8 cellular contexts compared by ENCODE assay signal in genomic region chr12:81759215-81759991, GRCh38. TPM values are rescaled to one million over a fixed set of nuclear protein-coding genes. Genes with fewer than 3 reads are reported as not detected.
DNase-seq lines count a peak whose midpoint lies in the region; ATAC-seq and TF ChIP-seq lines count a peak whose summit lies in the region.

Gene PPFIA2 (minus strand): TSS chr12:81759350.

- H3K4me1 ChIP-seq in A673 (ENCODE audit: insufficient read depth, low read length, poor library complexity, severe bottlenecking) (no peaks in the 10 kb centered on the region), mesendoderm (ENCODE audit: control insufficient read depth, low read depth, low read length) (no peaks in the 10 kb centered on the region), testis (no peaks in the 10 kb centered on the region)

- H3K27ac ChIP-seq in A673 (ENCODE audit: low read depth, low read length, poor library complexity, severe bottlenecking): no peak within 1 kb of the TSS
- no peak within 1 kb of the TSS for H3K27ac ChIP-seq in mesendoderm (ENCODE audit: low read depth, low read length)
- H3K27ac ChIP-seq in testis: peak within 1 kb of the TSS in 1 of 2 donors; percentile 69

- BruUV-seq in A673 (replicated peaks; lab: Mats Ljungman, UMichigan): no TSS peak

- POLR2A ChIA-PET in A673 (lab: Charles Lee; ENCODE audit: low non-redundant PET) (no interaction called here), HEK293T (lab: Yijun Ruan, JAX) (no interaction called here)

- ATAC-seq in T-helper 17 cell (peak; percentile 65), GM19452 (IDR thresholded peaks at IDR 0.05; ENCODE audit: unreplicated experiment) (no peak)

- WGBS in mesendoderm (ENCODE audit: extremely low coverage, insufficient coverage, low lambda C conversion rate): no CpG with 5 or more reads among the region's 31 CpGs
- WGBS in testis, 2 donors: 2% methylated on average over 16 to 31 of the region's 31 CpGs

- peaks cover 27% of the 10 kb centered on the region for H3K27me3 Mint-ChIP-seq in T-helper 17 cell
- peaks cover 7% of the 10 kb centered on the region for H3K27me3 Mint-ChIP-seq in endothelial cell (ENCODE audit: unreplicated experiment)

- H3K27ac Mint-ChIP-seq in T-helper 17 cell (no peak within 1 kb of the TSS), endothelial cell (ENCODE audit: unreplicated experiment) (no peak within 1 kb of the TSS)

- H3K4me2 ChIP-seq in mesendoderm (ENCODE audit: low read length): peak within 1 kb of the TSS; percentile 62

- peak within 1 kb of the TSS; percentile 84 for H3K4me3 Mint-ChIP-seq in T-helper 17 cell
- H3K4me3 Mint-ChIP-seq in endothelial cell (ENCODE audit: unreplicated experiment): peak within 1 kb of the TSS; percentile 87

- no peak within 1 kb of the TSS for H4K5ac ChIP-seq in mesendoderm (ENCODE audit: low read length)

- no peak within 1 kb of the TSS for H2AK5ac ChIP-seq in mesendoderm (ENCODE audit: low read length)

- H3K23ac ChIP-seq in mesendoderm (ENCODE audit: low read length): no peak within 1 kb of the TSS

- CTCF ChIA-PET in A673 (lab: Charles Lee): no interaction called here
- CTCF ChIA-PET in HEK293T (lab: Yijun Ruan, JAX): no interaction called here

- H2BK5ac ChIP-seq in mesendoderm (ENCODE audit: low read length): no peak within 1 kb of the TSS

- H3K18ac ChIP-seq in mesendoderm (ENCODE audit: low read length): no peak within 1 kb of the TSS

- DNase-seq in A673 (ENCODE audit: low spot score): peak; percentile 55
- peak; percentile 38 for DNase-seq in HEK293T (ENCODE audit: extremely low spot score)
- DNase-seq in T-helper 17 cell: no peak
- DNase-seq in endothelial cell (ENCODE audit: low spot score): peak; percentile 18
- DNase-seq in mesendoderm: peak; percentile 70
- peak; percentile 49 for DNase-seq in testis
- no peak for DNase-seq in NCI-H2196 (lab: John Stamatoyannopoulos, UW; ENCODE audit: unreplicated experiment)

- TF ChIP-seq CTCF in A673 (conservative IDR thresholded peaks at IDR 0.05; ENCODE audit: low read depth, low read length) (no peak), endothelial cell (IDR thresholded peaks at IDR 0.05; ENCODE audit: unreplicated experiment) (no peak), testis (IDR thresholded peaks at IDR 0.05) (no peak)

- H2BK120ac ChIP-seq in mesendoderm (ENCODE audit: low read depth, low read length): no peak within 1 kb of the TSS

- H3K27me3 ChIP-seq in A673 (replicated peaks; ENCODE audit: insufficient read depth, low read depth, low read length, poor library complexity) (peaks cover 37% of the 10 kb centered on the region), mesendoderm (ENCODE audit: insufficient read depth, low read length, poor library complexity) (peaks cover 4% of the 10 kb centered on the region), testis (no peaks in the 10 kb centered on the region)

- H3K9me3 Mint-ChIP-seq in endothelial cell (ENCODE audit: unreplicated experiment): no peaks in the 10 kb centered on the region

- no peaks in the 10 kb centered on the region for H3K36me3 ChIP-seq in A673 (ENCODE audit: insufficient read depth, low read length, poor library complexity, severe bottlenecking)
- no peaks in the 10 kb centered on the region for H3K36me3 ChIP-seq in mesendoderm (ENCODE audit: control insufficient read depth, insufficient read depth, low read length)
- no peaks in the 10 kb centered on the region for H3K36me3 ChIP-seq in testis (ENCODE audit: low read depth, missing control alignments)

- no peak within 1 kb of the TSS for H2BK15ac ChIP-seq in mesendoderm (replicated peaks; ENCODE audit: low read depth)

- H3K4me1 Mint-ChIP-seq in T-helper 17 cell (peaks cover 13% of the 10 kb centered on the region), endothelial cell (ENCODE audit: unreplicated experiment) (peaks cover 7% of the 10 kb centered on the region)

- H3K56ac ChIP-seq in mesendoderm (ENCODE audit: low read length): no peak within 1 kb of the TSS

- H3K79me2 ChIP-seq in mesendoderm (ENCODE audit: control insufficient read depth, insufficient read depth, low read length): no peaks in the 10 kb centered on the region

- H3K9me3 ChIP-seq in A673 (ENCODE audit: low read depth, low read length, poor library complexity, severe bottlenecking) (no peaks in the 10 kb centered on the region), T-helper 17 cell (ENCODE audit: control insufficient read depth, low read length, poor library complexity, severe bottlenecking) (no peaks in the 10 kb centered on the region), testis (no peaks in the 10 kb centered on the region)

- H3K36me3 Mint-ChIP-seq in T-helper 17 cell (ENCODE audit: low read depth) (no peaks in the 10 kb centered on the region), endothelial cell (ENCODE audit: low read depth, unreplicated experiment) (no peaks in the 10 kb centered on the region)

- no peak within 1 kb of the TSS for H4K8ac ChIP-seq in mesendoderm (ENCODE audit: low read depth, low read length)

- no peak within 1 kb of the TSS for H3K9ac ChIP-seq in mesendoderm (ENCODE audit: low read length)

- H3K4me3 ChIP-seq in A673 (ENCODE audit: low read depth, low read length, poor library complexity, severe bottlenecking): peak within 1 kb of the TSS; percentile 49
- H3K4me3 ChIP-seq in mesendoderm (ENCODE audit: low read length): peak within 1 kb of the TSS; percentile 22
- peak within 1 kb of the TSS; percentile 61 to 63 for H3K4me3 ChIP-seq in testis

- TF ChIP-seq POLR2A in testis (IDR thresholded peaks at IDR 0.05): no peak

- intact Hi-C loops in A673 (cut with micrococcal nuclease; ENCODE audit: unreplicated experiment) (no loop called here), testis (cut with DNase I; ENCODE audit: low total_unique reads) (no loop called here)

- no peak within 1 kb of the TSS for H3K4ac ChIP-seq in mesendoderm (ENCODE audit: low read depth, low read length)

- no peaks in the 10 kb centered on the region for H3K79me1 ChIP-seq in mesendoderm (ENCODE audit: low read length)

TF ChIP-seq in HEK293T, 16 proteins besides CTCF, POLR2A, EP300 and RAD21:
- TF ChIP-seq L3MBTL2 (conservative IDR thresholded peaks at IDR 0.05): peak; percentile 31; the same call in 1 of the 2 replicates
- TF ChIP-seq, protein P1, sequence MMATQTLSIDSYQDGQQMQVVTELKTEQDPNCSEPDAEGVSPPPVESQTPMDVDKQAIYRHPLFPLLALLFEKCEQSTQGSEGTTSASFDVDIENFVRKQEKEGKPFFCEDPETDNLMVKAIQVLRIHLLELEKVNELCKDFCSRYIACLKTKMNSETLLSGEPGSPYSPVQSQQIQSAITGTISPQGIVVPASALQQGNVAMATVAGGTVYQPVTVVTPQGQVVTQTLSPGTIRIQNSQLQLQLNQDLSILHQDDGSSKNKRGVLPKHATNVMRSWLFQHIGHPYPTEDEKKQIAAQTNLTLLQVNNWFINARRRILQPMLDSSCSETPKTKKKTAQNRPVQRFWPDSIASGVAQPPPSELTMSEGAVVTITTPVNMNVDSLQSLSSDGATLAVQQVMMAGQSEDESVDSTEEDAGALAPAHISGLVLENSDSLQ (IDR thresholded peaks at IDR 0.05): no peak
- no peak for TF ChIP-seq SUZ12 (IDR thresholded peaks at IDR 0.05)

RNA-seq across cellular contexts. Expression of gene PPFIA2, which starts in this region (rescaled TPM):
- 0.52 and 1.5 TPM in 2 replicates for total RNA-seq in A673 (2021)
- not detected for total RNA-seq in T-helper 17 cell
- total RNA-seq in endothelial cell (ENCODE audit: unreplicated experiment): not detected
- polyA plus RNA-seq in mesendoderm (2013, experiment 1 of 2): 0.65 TPM
- polyA plus RNA-seq in mesendoderm (2013, experiment 2 of 2): 0.88 TPM
- 10 to 100 TPM; 10.5 to 18.3 TPM for total RNA-seq in testis
- 22.1 TPM for polyA plus RNA-seq in testis (ENCODE audit: insufficient read depth, low read depth, low replicate concordance)

Comparison
In these comparisons a context has a peak if more than half of its experiments do, and no peak if none do; other contexts are left out.
1. Peak in ATAC-seq in T-helper 17 cell; RNA of the gene not detected or under 1 TPM.
2. Peak in DNase-seq in endothelial cell; RNA of the gene not detected or under 1 TPM.
3. DNase-seq: peak in A673 (single experiment), HEK293T (single experiment), mesendoderm (single experiment) and testis (single experiment); none in T-helper 17 cell (0 of 3) and NCI-H2196 (single experiment).
4. Peak in every context shown above with its lines, with median percentiles within 50 percentile points of each other: H3K4me3 ChIP-seq.